Comparison of ENCODE assay signal across 20 cellular contexts in the genomic region with DNA sequence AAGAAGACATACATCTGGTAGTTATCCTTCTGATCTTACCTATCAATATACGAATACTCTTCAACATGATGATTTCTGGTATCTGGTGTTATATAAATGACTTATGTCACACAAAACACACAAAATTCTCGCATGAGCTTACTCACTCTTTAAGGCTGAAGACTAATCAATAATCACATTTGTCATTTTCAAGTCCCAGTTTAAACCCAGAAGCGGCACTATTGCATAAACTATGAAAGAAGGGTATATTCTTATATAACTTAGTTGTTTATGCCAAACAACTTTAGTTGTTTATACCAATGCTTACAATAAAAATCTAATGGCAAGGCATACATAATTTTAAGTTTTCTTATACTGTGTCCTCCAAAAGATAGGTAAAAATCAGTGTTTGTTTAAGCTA.
DNase-seq lines count a peak whose midpoint lies in the region; ATAC-seq, FAIRE-seq and TF ChIP-seq lines count a peak whose summit lies in the region.
"Had no signal": no experiment of that assay in that cellular context is flagged by ENCODE, and none has a peak within 500 bp of the region (broad histone marks: within the 10 kb centered on the region; RNA-seq: fewer than 3 reads in every experiment).

No MANE protein-coding gene starts in this region.

- no peak overlapping the region for H3K4me2 ChIP-seq in GM12878 (ENCODE audit: control insufficient read depth, insufficient read depth)
- H3K4me2 ChIP-seq: BLaER1 had no signal

- POLR2A ChIA-PET in GM12878 (lab: Charles Lee) = no interaction called here

- H2AFZ ChIP-seq in GM12878 (ENCODE audit: control insufficient read depth, low read depth, low read length) = no peak overlapping the region

- in situ Hi-C loops in GM12878 (cut with MboI) = no loop called here

- TF ChIP-seq EP300 in GM12878 (IDR thresholded peaks at IDR 0.05; ENCODE audit: borderline replicate concordance in 1 of 2, control insufficient read depth in 1 of 2, low read depth in 2 of 2, low read length in 2 of 2) = no peak

- 0 out of 2 replicates have a peak, but pooled peaks have one; percentile 4 for TF ChIP-seq RAD21 in GM12878 (IDR thresholded peaks at IDR 0.05; ENCODE audit: insufficient read depth, low read depth, low read length)

- no peak for TF ChIP-seq POLR2A in GM12878 (IDR thresholded peaks at IDR 0.05; ENCODE audit: low read depth, low read length)

- H3K4me3 ChIP-seq in GM06990 (replicated peaks; ENCODE audit: low read depth, low read length) (no peak overlapping the region), GM12878 (no peak overlapping the region)
- H3K4me3 ChIP-seq: BLaER1 had no signal

- RAD21 ChIA-PET in GM12878 (lab: Charles Lee; ENCODE audit: unreplicated experiment) = no interaction called here

- ATAC-seq in GM12878 (no peak), left lobe of liver (peak; percentile 56), GM18861 (IDR thresholded peaks at IDR 0.05; ENCODE audit: unreplicated experiment) (no peak)

- intact Hi-C loops in GM12878 (cut with micrococcal nuclease; ENCODE audit: unreplicated experiment) = no loop called here

- no peaks in the 10 kb centered on the region for H4K20me1 ChIP-seq in GM12878 (ENCODE audit: control insufficient read depth, insufficient read depth)
- H4K20me1 ChIP-seq: BLaER1 had no signal

- no peak overlapping the region for H3K9ac ChIP-seq in GM12878 (ENCODE audit: control insufficient read depth, insufficient read depth, low read length)
- H3K9ac ChIP-seq: BLaER1 had no signal

- no peaks in the 10 kb centered on the region for H3K9me3 ChIP-seq in GM12878 (replicated peaks; ENCODE audit: control insufficient read depth, insufficient read depth, low read length)
- H3K9me3 ChIP-seq: BE2C, BLaER1 had no signal

- H3K4me1 ChIP-seq in GM12878 (ENCODE audit: control insufficient read depth, insufficient read depth, low read length) = no peaks in the 10 kb centered on the region
- H3K4me1 ChIP-seq: BLaER1 had no signal

- TF ChIP-seq CTCF in GM06990 (IDR thresholded peaks at IDR 0.05; ENCODE audit: insufficient read depth, low read length, poor library complexity, severe bottlenecking) (peak; percentile 3), GM12878 (IDR thresholded peaks at IDR 0.05 in 2 of 3, conservative IDR thresholded peaks at IDR 0.05 in 1 of 3; ENCODE audit: control insufficient read depth in 2 of 3, extremely low read depth in 1 of 3, insufficient read depth in 1 of 3, low read depth in 3 of 3, low read length in 3 of 3) (no peak)

- 0% methylated on average over 3 of the region's 3 CpGs for WGBS in GM12878 (ENCODE audit: insufficient coverage, insufficient replicate concordance, low lambda C conversion rate, missing lambda C conversion rate)

- FAIRE-seq in GM12878 (lab: Jason Lieb, UNC) = no peak
- FAIRE-seq: A204.1, G401.6, GM12891 had no signal

- H3K27me3 ChIP-seq in GM06990 (replicated peaks; ENCODE audit: control insufficient read depth, insufficient read depth, low read length) = no peaks in the 10 kb centered on the region
- no peaks in the 10 kb centered on the region for H3K27me3 ChIP-seq in GM12878 (replicated peaks in 1 of 2; ENCODE audit: control insufficient read depth in 2 of 2, insufficient read depth in 2 of 2, low read length in 1 of 2)
- H3K27me3 ChIP-seq: BE2C, BLaER1 had no signal

- DNase-seq in GM06990 (ENCODE audit: extremely low read depth, insufficient read length) = no peak
- DNase-seq in GM12878 (ENCODE audit: low read depth, low spot score) = no peak
- DNase-seq in left lobe of liver (ENCODE audit: low spot score) = no peak
- DNase-seq in activated CD4-positive, alpha-beta T cell treated with anti-CD3 and anti-CD28 coated beads, Interleukin-2, amount 50 U/mL, for 4 hours = no peak
- DNase-seq in retina = no peak
- DNase-seq: 8988T; ACHN; BE2C; C1 segment of cervical spinal cord; CD4-positive, alpha-beta memory T cell; CD4-positive, CD25-positive, alpha-beta regulatory T cell; CD8-positive, alpha-beta memory T cell; COR-L47; DMS79 treated with DMSO at 0.1 percent for 48 hours; GF-D8 had no signal

- no peak overlapping the region for H3K27ac ChIP-seq in GM12878 (ENCODE audit: control insufficient read depth, insufficient read depth)
- H3K27ac ChIP-seq: BLaER1 had no signal

- H3K36me3 ChIP-seq in GM06990 (ENCODE audit: control insufficient read depth, insufficient read depth, low read length) = no peaks in the 10 kb centered on the region
- no peaks in the 10 kb centered on the region for H3K36me3 ChIP-seq in GM12878 (ENCODE audit: control insufficient read depth in 2 of 2, insufficient read depth in 2 of 2, low read length in 1 of 2)
- H3K36me3 ChIP-seq: BLaER1 had no signal

- no TSS peak for BruUV-seq in GM12878 (replicated peaks; lab: Mats Ljungman, UMichigan)

- no peaks in the 10 kb centered on the region for H3K79me2 ChIP-seq in GM12878 (ENCODE audit: control insufficient read depth, insufficient read depth, low read length)

- SMC1A ChIA-PET in GM12878 (lab: Charles Lee; ENCODE audit: uncharacterized antibody, unreplicated experiment) = interaction anchor here (0.8 to 1.6 kb wide), 2 partner anchors 9 kb away, joined by 3 to 5 read pairs; no protein-coding TSS in a partner anchor

- CTCF ChIA-PET in GM12878 (lab: Yijun Ruan, JAX) = no interaction called here

TF ChIP-seq in GM12878, 131 proteins besides CTCF, POLR2A, EP300 and RAD21 (continues in another document):
- no peak for TF ChIP-seq CBFB (IDR thresholded peaks at IDR 0.05; ENCODE audit: low read depth)
- TF ChIP-seq IRF4 (IDR thresholded peaks at IDR 0.05; ENCODE audit: low read depth, low read length) = no peak
- TF ChIP-seq, protein P1, sequence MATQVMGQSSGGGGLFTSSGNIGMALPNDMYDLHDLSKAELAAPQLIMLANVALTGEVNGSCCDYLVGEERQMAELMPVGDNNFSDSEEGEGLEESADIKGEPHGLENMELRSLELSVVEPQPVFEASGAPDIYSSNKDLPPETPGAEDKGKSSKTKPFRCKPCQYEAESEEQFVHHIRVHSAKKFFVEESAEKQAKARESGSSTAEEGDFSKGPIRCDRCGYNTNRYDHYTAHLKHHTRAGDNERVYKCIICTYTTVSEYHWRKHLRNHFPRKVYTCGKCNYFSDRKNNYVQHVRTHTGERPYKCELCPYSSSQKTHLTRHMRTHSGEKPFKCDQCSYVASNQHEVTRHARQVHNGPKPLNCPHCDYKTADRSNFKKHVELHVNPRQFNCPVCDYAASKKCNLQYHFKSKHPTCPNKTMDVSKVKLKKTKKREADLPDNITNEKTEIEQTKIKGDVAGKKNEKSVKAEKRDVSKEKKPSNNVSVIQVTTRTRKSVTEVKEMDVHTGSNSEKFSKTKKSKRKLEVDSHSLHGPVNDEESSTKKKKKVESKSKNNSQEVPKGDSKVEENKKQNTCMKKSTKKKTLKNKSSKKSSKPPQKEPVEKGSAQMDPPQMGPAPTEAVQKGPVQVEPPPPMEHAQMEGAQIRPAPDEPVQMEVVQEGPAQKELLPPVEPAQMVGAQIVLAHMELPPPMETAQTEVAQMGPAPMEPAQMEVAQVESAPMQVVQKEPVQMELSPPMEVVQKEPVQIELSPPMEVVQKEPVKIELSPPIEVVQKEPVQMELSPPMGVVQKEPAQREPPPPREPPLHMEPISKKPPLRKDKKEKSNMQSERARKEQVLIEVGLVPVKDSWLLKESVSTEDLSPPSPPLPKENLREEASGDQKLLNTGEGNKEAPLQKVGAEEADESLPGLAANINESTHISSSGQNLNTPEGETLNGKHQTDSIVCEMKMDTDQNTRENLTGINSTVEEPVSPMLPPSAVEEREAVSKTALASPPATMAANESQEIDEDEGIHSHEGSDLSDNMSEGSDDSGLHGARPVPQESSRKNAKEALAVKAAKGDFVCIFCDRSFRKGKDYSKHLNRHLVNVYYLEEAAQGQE (IDR thresholded peaks at IDR 0.05; ENCODE audit: low read depth, low read length) = no peak
- TF ChIP-seq RAD51 (IDR thresholded peaks at IDR 0.05) = no peak
- no peak for TF ChIP-seq CREB1 (IDR thresholded peaks at IDR 0.05; ENCODE audit: low read depth)
- no peak for TF ChIP-seq ZBED1 (IDR thresholded peaks at IDR 0.05; ENCODE audit: borderline replicate concordance)
- TF ChIP-seq, protein P2, sequence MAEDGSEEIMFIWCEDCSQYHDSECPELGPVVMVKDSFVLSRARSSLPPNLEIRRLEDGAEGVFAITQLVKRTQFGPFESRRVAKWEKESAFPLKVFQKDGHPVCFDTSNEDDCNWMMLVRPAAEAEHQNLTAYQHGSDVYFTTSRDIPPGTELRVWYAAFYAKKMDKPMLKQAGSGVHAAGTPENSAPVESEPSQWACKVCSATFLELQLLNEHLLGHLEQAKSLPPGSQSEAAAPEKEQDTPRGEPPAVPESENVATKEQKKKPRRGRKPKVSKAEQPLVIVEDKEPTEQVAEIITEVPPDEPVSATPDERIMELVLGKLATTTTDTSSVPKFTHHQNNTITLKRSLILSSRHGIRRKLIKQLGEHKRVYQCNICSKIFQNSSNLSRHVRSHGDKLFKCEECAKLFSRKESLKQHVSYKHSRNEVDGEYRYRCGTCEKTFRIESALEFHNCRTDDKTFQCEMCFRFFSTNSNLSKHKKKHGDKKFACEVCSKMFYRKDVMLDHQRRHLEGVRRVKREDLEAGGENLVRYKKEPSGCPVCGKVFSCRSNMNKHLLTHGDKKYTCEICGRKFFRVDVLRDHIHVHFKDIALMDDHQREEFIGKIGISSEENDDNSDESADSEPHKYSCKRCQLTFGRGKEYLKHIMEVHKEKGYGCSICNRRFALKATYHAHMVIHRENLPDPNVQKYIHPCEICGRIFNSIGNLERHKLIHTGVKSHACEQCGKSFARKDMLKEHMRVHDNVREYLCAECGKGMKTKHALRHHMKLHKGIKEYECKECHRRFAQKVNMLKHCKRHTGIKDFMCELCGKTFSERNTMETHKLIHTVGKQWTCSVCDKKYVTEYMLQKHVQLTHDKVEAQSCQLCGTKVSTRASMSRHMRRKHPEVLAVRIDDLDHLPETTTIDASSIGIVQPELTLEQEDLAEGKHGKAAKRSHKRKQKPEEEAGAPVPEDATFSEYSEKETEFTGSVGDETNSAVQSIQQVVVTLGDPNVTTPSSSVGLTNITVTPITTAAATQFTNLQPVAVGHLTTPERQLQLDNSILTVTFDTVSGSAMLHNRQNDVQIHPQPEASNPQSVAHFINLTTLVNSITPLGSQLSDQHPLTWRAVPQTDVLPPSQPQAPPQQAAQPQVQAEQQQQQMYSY (CRISPR knock-in tag; IDR thresholded peaks at IDR 0.05) = no peak
- no peak for TF ChIP-seq HDGF (IDR thresholded peaks at IDR 0.05)
- TF ChIP-seq ASH2L (IDR thresholded peaks at IDR 0.05; ENCODE audit: borderline replicate concordance, low read depth) = no peak
- TF ChIP-seq SIN3A (IDR thresholded peaks at IDR 0.05; ENCODE audit: low read depth, low read length) = no peak
- no peak for TF ChIP-seq FOXK2 (IDR thresholded peaks at IDR 0.05)
- no peak for TF ChIP-seq EGR1 (IDR thresholded peaks at IDR 0.05; ENCODE audit: borderline replicate concordance in 1 of 2, low read depth in 2 of 2, low read length in 2 of 2)
- no peak for TF ChIP-seq SUZ12 (IDR thresholded peaks at IDR 0.05; ENCODE audit: unreplicated experiment)
- TF ChIP-seq ZNF217 (IDR thresholded peaks at IDR 0.05) = no peak
- no peak for TF ChIP-seq WRNIP1 (IDR thresholded peaks at IDR 0.05; ENCODE audit: borderline replicate concordance, low read depth, low read length)
